9 cellular contexts compared by ENCODE assay signal in genomic region chr14:24123465-24124417, GRCh38. TPM values are rescaled to one million over a fixed set of nuclear protein-coding genes. Genes with fewer than 3 reads are reported as not detected.
DNase-seq lines count a peak whose midpoint lies in the region; ATAC-seq lines count a peak whose summit lies in the region.
"Had no signal": no experiment of that assay in that cellular context is flagged by ENCODE, and none has a peak within 500 bp of the region (broad histone marks: within the 10 kb centered on the region; RNA-seq: fewer than 3 reads in every experiment).

No MANE protein-coding gene starts in this region.

- no peaks in the 10 kb centered on the region for H3K36me3 Mint-ChIP-seq in T-helper 17 cell (ENCODE audit: low read depth)
- peaks cover 55% of the 10 kb centered on the region for H3K36me3 Mint-ChIP-seq in stimulated activated effector memory CD8-positive, alpha-beta T cell treated with anti-CD3 and anti-CD28 coated beads, Interleukin-12 subunit alpha, Interleukin-12 subunit beta, amount 100 ng/mL, for 72 hours

- H3K9me3 Mint-ChIP-seq in stimulated activated effector memory CD8-positive, alpha-beta T cell treated with anti-CD3 and anti-CD28 coated beads, Interleukin-12 subunit alpha, Interleukin-12 subunit beta, amount 100 ng/mL, for 72 hours = no peaks in the 10 kb centered on the region

- no peaks in the 10 kb centered on the region for H3K9me3 ChIP-seq in T-helper 17 cell (ENCODE audit: control insufficient read depth, low read length, poor library complexity, severe bottlenecking)

- H3K4me3 Mint-ChIP-seq in T-helper 17 cell = no peak overlapping the region
- no peak overlapping the region for H3K4me3 Mint-ChIP-seq in stimulated activated effector memory CD8-positive, alpha-beta T cell treated with anti-CD3 and anti-CD28 coated beads, Interleukin-12 subunit alpha, Interleukin-12 subunit beta, amount 100 ng/mL, for 72 hours

- no peak for DNase-seq in activated CD4-positive, CD25-positive, alpha-beta regulatory T cell treated with anti-CD3 and anti-CD28 coated beads, Interleukin-2, amount 50 U/mL, for 72 hours
- DNase-seq in T-helper 17 cell = no peak
- DNase-seq in stimulated activated effector memory CD8-positive, alpha-beta T cell treated with anti-CD3 and anti-CD28 coated beads, Interleukin-12 subunit alpha, Interleukin-12 subunit beta, amount 100 ng/mL, for 72 hours (ENCODE audit: low spot score in 2 of 2) = no peak
- no peak for DNase-seq in GDM1 (lab: John Stamatoyannopoulos, UW)
- no peak for DNase-seq in OCI-M1 (lab: John Stamatoyannopoulos, UW)
- DNase-seq in NCI-H774 (lab: John Stamatoyannopoulos, UW) = no peak
- DNase-seq: NCI-H1694 had no signal

- peaks cover 4% of the 10 kb centered on the region for H3K4me1 Mint-ChIP-seq in T-helper 17 cell
- H3K4me1 Mint-ChIP-seq in stimulated activated effector memory CD8-positive, alpha-beta T cell treated with anti-CD3 and anti-CD28 coated beads, Interleukin-12 subunit alpha, Interleukin-12 subunit beta, amount 100 ng/mL, for 72 hours = peaks cover under 1% of the 10 kb centered on the region

- H3K27ac Mint-ChIP-seq in T-helper 17 cell = peak overlapping the region; percentile 60
- peak overlapping the region; percentile 56 for H3K27ac Mint-ChIP-seq in stimulated activated effector memory CD8-positive, alpha-beta T cell treated with anti-CD3 and anti-CD28 coated beads, Interleukin-12 subunit alpha, Interleukin-12 subunit beta, amount 100 ng/mL, for 72 hours

- peak; percentile 64 to 76 for ATAC-seq in activated CD4-positive, CD25-positive, alpha-beta regulatory T cell treated with anti-CD3 and anti-CD28 coated beads, Interleukin-2, amount 50 U/mL, for 24 hours
- ATAC-seq in HG02610 (IDR thresholded peaks at IDR 0.05; ENCODE audit: unreplicated experiment) (peak; percentile 81), T-helper 17 cell (peak; percentile 40)
- ATAC-seq in stimulated activated effector memory CD8-positive, alpha-beta T cell treated with anti-CD3 and anti-CD28 coated beads, Interleukin-12 subunit alpha, Interleukin-12 subunit beta, amount 100 ng/mL, for 72 hours = peak; percentile 52

- H3K27me3 Mint-ChIP-seq in T-helper 17 cell = no peaks in the 10 kb centered on the region

RNA-seq across cellular contexts. Expression of gene FITM1, which starts 6.7 kb away (rescaled TPM):
- total RNA-seq in T-helper 17 cell = 1 to 10 TPM; 1.4 to 1.9 TPM

RNA-seq across cellular contexts. Expression of gene NRL, which starts 9.0 kb away (rescaled TPM):
- 1 to 10 TPM; 2.2 to 3.2 TPM for total RNA-seq in T-helper 17 cell

RNA-seq across cellular contexts. Expression of gene DCAF11, which starts 9.2 kb away (rescaled TPM):
- total RNA-seq in T-helper 17 cell = 10 to 100 TPM; 75.5 to 86.1 TPM

RNA-seq across cellular contexts. Expression of gene PSME1, which starts 12.3 kb away (rescaled TPM):
- total RNA-seq in T-helper 17 cell = 100 to 1,000 TPM; 235 to 257 TPM

RNA-seq across cellular contexts. Expression of gene EMC9, which starts 17.6 kb away (rescaled TPM):
- 1 to 10 TPM; 8.3 to 9.7 TPM for total RNA-seq in T-helper 17 cell
